Comparison of ENCODE assay signal across 19 cellular contexts in the genomic region with DNA sequence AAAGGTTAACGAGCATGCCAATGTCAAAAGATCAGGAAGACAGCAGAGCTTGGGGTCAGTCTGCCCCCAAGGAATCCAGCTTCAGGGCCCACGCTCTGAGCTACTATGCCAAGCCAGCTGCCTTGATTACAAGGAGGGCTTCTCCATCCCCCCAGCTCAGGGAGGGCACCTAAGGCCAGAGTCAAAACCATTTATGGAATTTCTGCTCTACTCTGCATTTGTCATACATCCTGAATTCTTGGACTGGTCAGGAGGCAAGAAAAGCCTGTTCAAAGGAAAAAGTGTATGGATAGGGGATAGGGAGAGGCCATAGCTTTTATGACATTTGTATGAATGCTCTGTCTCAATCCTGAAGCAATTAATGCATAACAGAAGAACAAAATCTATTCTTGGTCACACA. TPM values are rescaled to one million over a fixed set of nuclear protein-coding genes. Genes with fewer than 3 reads are reported as not detected.
A peak's percentile ranks its signal among the peaks of the same experiment; 100 is the strongest.
DNase-seq lines count a peak whose midpoint lies in the region; ATAC-seq and TF ChIP-seq lines count a peak whose summit lies in the region.
"Had no signal": no experiment of that assay in that cellular context is flagged by ENCODE, and none has a peak within 500 bp of the region (broad histone marks: within the 10 kb centered on the region; RNA-seq: fewer than 3 reads in every experiment).

No MANE protein-coding gene starts in this region.

- peak overlapping the region; percentile 4; the same call in 1 of the 2 replicates for H3K23ac ChIP-seq in IMR-90 (ENCODE audit: low read depth, low read length)

- H2AK5ac ChIP-seq in IMR-90 (ENCODE audit: low read depth, low read length), result 0 out of 2 replicates have a peak overlapping the region, but pooled peaks have one; percentile 2

- H3K9ac ChIP-seq in IMR-90 (ENCODE audit: low read depth, low read length), result no peak overlapping the region; the same call in 1 of the 2 replicates

- in situ Hi-C loops in IMR-90 (cut with MboI; ENCODE audit: low sequenced_read_pairs), result loop anchor here (25.0 kb wide), 1 partner anchor 349 kb away; no protein-coding TSS in a partner anchor

- H4K20me1 ChIP-seq in IMR-90 (ENCODE audit: insufficient read depth, low read length), result no peaks in the 10 kb centered on the region

- H3K9me1 ChIP-seq in IMR-90 (ENCODE audit: insufficient read depth, low read length), result peaks cover 4% of the 10 kb centered on the region

- no peak overlapping the region for H2AFZ ChIP-seq in IMR-90 (replicated peaks; ENCODE audit: low read length, poor library complexity)

- H3K9me3 ChIP-seq in IMR-90 (ENCODE audit: control insufficient read depth, insufficient read depth, low read length), result no peaks in the 10 kb centered on the region
- H3K9me3 ChIP-seq in prostate gland, result no peaks in the 10 kb centered on the region
- H3K9me3 ChIP-seq: BE2C had no signal

- POLR2A ChIA-PET in IMR-90 (lab: Charles Lee; ENCODE audit: unreplicated experiment), result no interaction called here

- H2BK15ac ChIP-seq in IMR-90 (ENCODE audit: low read depth, low read length), result peak overlapping the region; percentile 50; the same call in 1 of the 3 replicates

- H3K18ac ChIP-seq in IMR-90 (ENCODE audit: low read depth, low read length), result peak overlapping the region; percentile 92; the same call in 1 of the 2 replicates

- H4K5ac ChIP-seq in IMR-90 (ENCODE audit: low read depth, low read length), result peak overlapping the region; percentile 63; the same call in 1 of the 2 replicates

- H3K79me1 ChIP-seq in IMR-90 (ENCODE audit: low read depth in 1 of 2, low read length in 2 of 2), result peaks cover 14 to 27% of the 10 kb centered on the region in 2 experiments; a peak in 3 of 4 replicates

- peak overlapping the region; percentile 17; the same call in 1 of the 2 replicates for H3K14ac ChIP-seq in IMR-90 (replicated peaks; ENCODE audit: low read depth, low read length)

- H4K8ac ChIP-seq in IMR-90 (ENCODE audit: low read depth in 2 of 2, low read length in 2 of 2), result peak overlapping the region; percentile 22 to 55; a peak in 3 of 4 replicates

- peak overlapping the region; percentile 49 for H2BK5ac ChIP-seq in IMR-90 (ENCODE audit: low read depth, low read length, poor library complexity, severe bottlenecking)

- H2BK20ac ChIP-seq in IMR-90 (ENCODE audit: low read depth, low read length), result peak overlapping the region; percentile 16; the same call in 1 of the 2 replicates

- H3K4me3 ChIP-seq in IMR-90 (ENCODE audit: insufficient read depth, low read depth, low read length) (no peak overlapping the region), prostate gland (no peak overlapping the region)
- H3K4me3 ChIP-seq: GM12878 had no signal

- CTCF ChIA-PET in IMR-90 (lab: Yijun Ruan, JAX), result no interaction called here

- peak; percentile 63 for ATAC-seq in IMR-90 (ENCODE audit: low read depth)
- ATAC-seq in HG03175 (IDR thresholded peaks at IDR 0.05; ENCODE audit: unreplicated experiment), result no peak
- no peak for ATAC-seq in GM21390 (IDR thresholded peaks at IDR 0.05; ENCODE audit: unreplicated experiment)
- no peak for ATAC-seq in HG03520 (IDR thresholded peaks at IDR 0.05; ENCODE audit: unreplicated experiment)
- ATAC-seq: CD8-positive, alpha-beta T cell; GM12878 had no signal

- dilution Hi-C loops in IMR-90 (cut with HindIII; ENCODE audit: low sequenced_read_pairs, unreplicated experiment), result no loop called here

- H3K4me1 ChIP-seq in IMR-90 (ENCODE audit: control insufficient read depth, insufficient read depth, low read length) (peaks cover 4% of the 10 kb centered on the region), prostate gland (replicated peaks) (no peaks in the 10 kb centered on the region)

- TF ChIP-seq RAD21 in IMR-90 (IDR thresholded peaks at IDR 0.05; ENCODE audit: low read length), result no peak

- H3K36me3 ChIP-seq in IMR-90 (ENCODE audit: control insufficient read depth, insufficient read depth, low read length), result peaks cover 2% of the 10 kb centered on the region
- no peaks in the 10 kb centered on the region for H3K36me3 ChIP-seq in prostate gland

- TF ChIP-seq POLR2A in IMR-90 (IDR thresholded peaks at IDR 0.05; ENCODE audit: low read depth, low read length) (no peak), prostate gland (IDR thresholded peaks at IDR 0.05) (no peak)

- H2BK120ac ChIP-seq in IMR-90 (ENCODE audit: low read depth, low read length), result peak overlapping the region; percentile 10; the same call in 1 of the 2 replicates

- H3K4ac ChIP-seq in IMR-90 (ENCODE audit: low read depth, low read length), result peak overlapping the region; percentile 59; the same call in 1 of the 2 replicates

- BruUV-seq in IMR-90 (replicated peaks; lab: Mats Ljungman, UMichigan), result no TSS peak

- intact Hi-C loops in IMR-90 (cut with micrococcal nuclease), result no loop called here
- intact Hi-C loops in prostate gland (cut with DNase I), result no loop called here

- H3K56ac ChIP-seq in IMR-90 (ENCODE audit: extremely low read depth, insufficient read depth, low read length), result no peak overlapping the region

- H4K91ac ChIP-seq in IMR-90 (ENCODE audit: insufficient read depth, low read depth, low read length), result peak overlapping the region; percentile 19; the same call in 1 of the 2 replicates

- no peak overlapping the region for H3K4me2 ChIP-seq in IMR-90 (ENCODE audit: low read depth, low read length)

- no peaks in the 10 kb centered on the region for H3K27me3 ChIP-seq in IMR-90 (ENCODE audit: control insufficient read depth, insufficient read depth, low read length)
- no peaks in the 10 kb centered on the region for H3K27me3 ChIP-seq in prostate gland (replicated peaks; ENCODE audit: insufficient read depth)
- H3K27me3 ChIP-seq: BE2C had no signal

- 100% methylated on average over 1 of the region's 2 CpGs; no CpG with 5 or more reads in 1 of the 2 experiments for WGBS in IMR-90 (ENCODE audit: extremely low coverage in 2 of 2, insufficient read length in 1 of 2), 2 experiments
- 75% methylated on average over 2 of the region's 2 CpGs for WGBS in prostate gland

- TF ChIP-seq CTCF in IMR-90 (conservative IDR thresholded peaks at IDR 0.05; ENCODE audit: low read depth, low read length) (no peak), prostate gland (IDR thresholded peaks at IDR 0.05) (no peak)

- no peak overlapping the region for H2AK9ac ChIP-seq in IMR-90 (replicated peaks; ENCODE audit: low read depth, low read length, poor library complexity)

- DNase-seq in EH (ENCODE audit: low read depth), result peak; percentile 89
- no peak for DNase-seq in IMR-90
- peak; percentile 23 for DNase-seq in hepatic stellate cell (ENCODE audit: low spot score)
- no peak for DNase-seq in prostate gland (ENCODE audit: low spot score)
- DNase-seq in GDM1 (lab: John Stamatoyannopoulos, UW), result no peak
- DNase-seq: BE2C; CD8-positive, alpha-beta T cell; COR-L47; DMS153; DND-41; GOT3; H9; KBM-7 had no signal

- H3K27ac ChIP-seq in IMR-90 (ENCODE audit: insufficient read depth, low read length) (no peak overlapping the region), prostate gland (peak overlapping the region; percentile 3 to 19)
- H3K27ac ChIP-seq: HL-60 had no signal

TF ChIP-seq in IMR-90, 13 proteins besides CTCF, POLR2A, EP300 and RAD21:
- no peak for TF ChIP-seq MXI1 (IDR thresholded peaks at IDR 0.05; ENCODE audit: borderline replicate concordance, low read depth, low read length)
- no peak for TF ChIP-seq FOS (IDR thresholded peaks at IDR 0.05; ENCODE audit: low read depth, low read length)
- TF ChIP-seq MAFK (IDR thresholded peaks at IDR 0.05; ENCODE audit: low read depth, low read length), result no peak
- TF ChIP-seq, protein P1, sequence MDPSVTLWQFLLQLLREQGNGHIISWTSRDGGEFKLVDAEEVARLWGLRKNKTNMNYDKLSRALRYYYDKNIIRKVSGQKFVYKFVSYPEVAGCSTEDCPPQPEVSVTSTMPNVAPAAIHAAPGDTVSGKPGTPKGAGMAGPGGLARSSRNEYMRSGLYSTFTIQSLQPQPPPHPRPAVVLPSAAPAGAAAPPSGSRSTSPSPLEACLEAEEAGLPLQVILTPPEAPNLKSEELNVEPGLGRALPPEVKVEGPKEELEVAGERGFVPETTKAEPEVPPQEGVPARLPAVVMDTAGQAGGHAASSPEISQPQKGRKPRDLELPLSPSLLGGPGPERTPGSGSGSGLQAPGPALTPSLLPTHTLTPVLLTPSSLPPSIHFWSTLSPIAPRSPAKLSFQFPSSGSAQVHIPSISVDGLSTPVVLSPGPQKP (IDR thresholded peaks at IDR 0.05; ENCODE audit: borderline replicate concordance, low read depth, low read length), result no peak
- TF ChIP-seq, protein P2, sequence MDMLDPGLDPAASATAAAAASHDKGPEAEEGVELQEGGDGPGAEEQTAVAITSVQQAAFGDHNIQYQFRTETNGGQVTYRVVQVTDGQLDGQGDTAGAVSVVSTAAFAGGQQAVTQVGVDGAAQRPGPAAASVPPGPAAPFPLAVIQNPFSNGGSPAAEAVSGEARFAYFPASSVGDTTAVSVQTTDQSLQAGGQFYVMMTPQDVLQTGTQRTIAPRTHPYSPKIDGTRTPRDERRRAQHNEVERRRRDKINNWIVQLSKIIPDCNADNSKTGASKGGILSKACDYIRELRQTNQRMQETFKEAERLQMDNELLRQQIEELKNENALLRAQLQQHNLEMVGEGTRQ (IDR thresholded peaks at IDR 0.05; ENCODE audit: low read depth, low read length), result no peak
- no peak for TF ChIP-seq NFE2L2 (IDR thresholded peaks at IDR 0.05; ENCODE audit: low read depth, low read length)
- TF ChIP-seq RCOR1 (IDR thresholded peaks at IDR 0.05; ENCODE audit: insufficient replicate concordance, low read length), result no peak
- no peak for TF ChIP-seq BHLHE40 (IDR thresholded peaks at IDR 0.05; ENCODE audit: low read depth, low read length)
- no peak for TF ChIP-seq SMC3 (IDR thresholded peaks at IDR 0.05; ENCODE audit: low read depth, low read length)
- TF ChIP-seq CEBPB (IDR thresholded peaks at IDR 0.05; ENCODE audit: low read depth, low read length), result no peak
- TF ChIP-seq RFX5 (IDR thresholded peaks at IDR 0.05; ENCODE audit: low read depth, low read length), result no peak
- TF ChIP-seq MAZ (IDR thresholded peaks at IDR 0.05; ENCODE audit: borderline replicate concordance, low read depth, low read length), result no peak
- TF ChIP-seq CHD1 (IDR thresholded peaks at IDR 0.05; ENCODE audit: low read depth, low read length), result no peak

RNA-seq across cellular contexts. Expression of a gene that starts 32.2 kb away (rescaled TPM):
- total RNA-seq in IMR-90 (2012; rRNA removed) (6.5 and 7.8 TPM in 2 replicates), prostate gland (10 to 100 TPM; 17.8 to 27.3 TPM)
- polyA plus RNA-seq in IMR-90 (2012; rRNA removed), result 3.8 TPM in 2 replicates
- polyA plus RNA-seq in IMR-90 (2012; cell fraction: cytosol; rRNA removed), result 2.1 and 3.1 TPM in 2 replicates
- 0.92 and 5.8 TPM in 2 replicates for polyA plus RNA-seq in IMR-90 (2012; cell fraction: nucleus; rRNA removed; ENCODE audit: low replicate concordance)
- total RNA-seq: CD8-positive, alpha-beta T cell had no signal
- polyA plus RNA-seq: CD14-positive monocyte had no signal

Comparison
In these comparisons a context has a peak if more than half of its experiments do, and no peak if none do; other contexts are left out.
1. DNase-seq: peak in EH (single experiment) and hepatic stellate cell (single experiment); none in IMR-90 (single experiment), prostate gland (single experiment) and GDM1 (single experiment).